ENCODE assay signal across 23 cellular contexts in genomic region chr17:76935331-76935730, GRCh38.
DNase-seq lines count a peak whose midpoint lies in the region; ATAC-seq and TF ChIP-seq lines count a peak whose summit lies in the region.
"Had no signal": no experiment of that assay in that cellular context is flagged by ENCODE, and none has a peak within 500 bp of the region (broad histone marks: within the 10 kb centered on the region; RNA-seq: fewer than 3 reads in every experiment).

No MANE protein-coding gene starts in this region.

- POLR2A ChIA-PET in BJ (lab: Charles Lee), result no interaction called here

- DNase-seq in BJ (ENCODE audit: low read depth) (peak; percentile 26), M059J (ENCODE audit: low read depth) (peak; percentile 81), cardiac fibroblast (ENCODE audit: low read depth in 2 of 2) (peak; percentile 5 to 25), kidney epithelial cell (ENCODE audit: low read depth) (peak; percentile 4), gastrocnemius medialis (no peak), ecto neural progenitor cell (ENCODE audit: low spot score) (no peak), NOMO-1 treated with dmso at 0.1 percent for 144 hours (lab: John Stamatoyannopoulos, UW; ENCODE audit: unreplicated experiment) (no peak)
- DNase-seq: activated CD4-positive, alpha-beta T cell treated with anti-CD3 and anti-CD28 coated beads for 1 hour; activated naive CD4-positive, alpha-beta T cell treated with anti-CD3 and anti-CD28 coated beads, Interleukin-2, amount 50 U/mL, for 16 hours; activated T-cell treated with anti-CD3 and anti-CD28 coated beads, Interleukin-2, amount 50 U/mL, for 72 hours; body of pancreas; CD8-positive, alpha-beta memory T cell; DMS79; NCI-H187 treated with DMSO at 0.1 percent for 48 hours; NCI-H345; Peyer's patch; stimulated activated CD8-positive, alpha-beta memory T cell treated with anti-CD3 and anti-CD28 coated beads, Interleukin-4, amount 100 ng/mL, for 48 hours; T-helper 9 cell had no signal

- H3K9me3 ChIP-seq in gastrocnemius medialis, result no peaks in the 10 kb centered on the region
- H3K9me3 ChIP-seq: body of pancreas, left lung, Peyer's patch had no signal

- H3K27me3 ChIP-seq in BJ (ENCODE audit: control insufficient read depth, insufficient read depth, low read length), result peaks cover 5% of the 10 kb centered on the region; the same call in 1 of the 2 replicates
- H3K27me3 ChIP-seq in kidney epithelial cell (ENCODE audit: control insufficient read depth, insufficient read depth, low read length), result peaks cover 9% of the 10 kb centered on the region
- H3K27me3 ChIP-seq in gastrocnemius medialis, result peaks cover 0 to 7% (median 0%) of the 10 kb centered on the region in 3 donors
- H3K27me3 ChIP-seq: left lung, neural progenitor cell, Peyer's patch had no signal

- in situ Hi-C loops in gastrocnemius medialis (cut with MboI; ENCODE audit: low sequenced_read_pairs in 4 of 4), result no loop called here

- ATAC-seq in gastrocnemius medialis (no peak), HG03469 (IDR thresholded peaks at IDR 0.05; ENCODE audit: unreplicated experiment) (no peak)
- ATAC-seq: activated T-cell treated with anti-CD3 and anti-CD28 coated beads, Interleukin-2, amount 50 U/mL, for 72 hours; body of pancreas; left lung had no signal

- no peaks in the 10 kb centered on the region for H3K36me3 ChIP-seq in BJ (ENCODE audit: control insufficient read depth, insufficient read depth, low read length)
- H3K36me3 ChIP-seq in kidney epithelial cell (ENCODE audit: control insufficient read depth, insufficient read depth, low read length), result no peaks in the 10 kb centered on the region
- no peaks in the 10 kb centered on the region for H3K36me3 ChIP-seq in gastrocnemius medialis
- H3K36me3 ChIP-seq: left lung, neural progenitor cell, Peyer's patch had no signal

- intact Hi-C loops in gastrocnemius medialis (cut with DNase I; ENCODE audit: low total_unique reads), result no loop called here

- no peak overlapping the region for H3K27ac ChIP-seq in gastrocnemius medialis
- H3K27ac ChIP-seq: body of pancreas, coronary artery, left lung, neural progenitor cell, Peyer's patch, SK-N-MC had no signal

- H3K4me3 ChIP-seq in BJ (ENCODE audit: low read depth, low read length), result no peak overlapping the region
- H3K4me3 ChIP-seq in cardiac fibroblast (replicated peaks in 1 of 2; ENCODE audit: low read depth in 2 of 2, low read length in 2 of 2), result no peak overlapping the region
- no peak overlapping the region for H3K4me3 ChIP-seq in kidney epithelial cell (ENCODE audit: low read depth, low read length)
- no peak overlapping the region for H3K4me3 ChIP-seq in gastrocnemius medialis
- H3K4me3 ChIP-seq: body of pancreas, coronary artery, left lung, neural progenitor cell, Peyer's patch, SK-N-MC had no signal

- TF ChIP-seq CTCF in BJ (IDR thresholded peaks at IDR 0.05; ENCODE audit: insufficient read depth, low read depth, low read length) (no peak), cardiac fibroblast (IDR thresholded peaks at IDR 0.05; ENCODE audit: low read depth, low read length) (no peak), kidney epithelial cell (IDR thresholded peaks at IDR 0.05; ENCODE audit: insufficient read depth, low read length, poor library complexity, severe bottlenecking) (no peak), gastrocnemius medialis (IDR thresholded peaks at IDR 0.05 in 4 of 5, conservative IDR thresholded peaks at IDR 0.05 in 1 of 5) (no peak)

- no peak for TF ChIP-seq POLR2A in gastrocnemius medialis (IDR thresholded peaks at IDR 0.05)

- CTCF ChIA-PET in BJ (lab: Yijun Ruan, JAX), result no interaction called here

- H3K4me1 ChIP-seq in gastrocnemius medialis, result no peaks in the 10 kb centered on the region
- H3K4me1 ChIP-seq: body of pancreas, left lung, neural progenitor cell, Peyer's patch had no signal

Comparison
In these comparisons a context has a peak if more than half of its experiments do, and no peak if none do; other contexts are left out.
1. DNase-seq: peak in BJ (single experiment), M059J (single experiment), cardiac fibroblast (2 of 2) and kidney epithelial cell (single experiment); none in gastrocnemius medialis (0 of 2), ecto neural progenitor cell (single experiment) and NOMO-1 treated with dmso at 0.1 percent for 144 hours (single experiment).